In the genomic region with DNA sequence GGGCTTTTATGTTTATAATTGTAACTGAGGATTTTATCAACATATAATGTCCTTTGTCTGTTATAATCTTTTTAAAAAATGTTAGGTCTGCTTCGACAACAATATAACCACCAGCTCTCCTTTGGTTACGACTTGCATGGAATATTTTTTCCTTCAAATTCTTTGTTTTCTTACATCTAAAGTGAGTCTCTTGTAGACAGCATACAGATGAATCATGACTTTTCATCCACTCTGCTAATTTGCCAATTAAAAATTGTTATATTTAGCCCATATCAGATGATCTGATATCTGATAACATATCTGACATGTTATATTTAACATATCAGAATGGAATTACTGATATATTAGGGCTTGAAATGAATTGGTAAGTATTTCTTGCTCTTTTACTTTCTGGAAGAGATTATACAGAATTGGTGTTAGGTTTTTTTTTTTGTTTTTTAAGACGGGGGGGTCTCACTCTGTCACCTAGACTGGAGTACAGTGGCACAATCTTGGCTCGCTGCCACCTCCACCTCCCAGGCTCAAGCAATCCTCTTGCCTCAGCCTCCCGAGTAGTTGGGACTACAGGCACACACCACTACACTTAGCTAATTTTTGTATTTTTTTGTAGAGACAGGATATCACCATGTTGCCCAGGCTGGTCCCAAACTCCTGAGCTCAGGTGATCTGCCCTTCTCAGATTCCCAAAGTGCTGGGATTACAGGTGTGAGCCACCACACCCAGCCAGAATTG, we compare ENCODE assay signal across 9 cellular contexts. TPM values are rescaled to one million over a fixed set of nuclear protein-coding genes. Genes with fewer than 3 reads are reported as not detected.
"Had no signal": no experiment of that assay in that cellular context is flagged by ENCODE, and none has a peak within 500 bp of the region (broad histone marks: within the 10 kb centered on the region; RNA-seq: fewer than 3 reads in every experiment).

No MANE protein-coding gene starts in this region.

- H3K4me3 ChIP-seq: GM23248, HAP-1 had no signal

- H3K27ac ChIP-seq: GM23248, HL-60 had no signal

- FAIRE-seq: HepG2 had no signal

- H3K36me3 ChIP-seq: HAP-1 had no signal

- ATAC-seq: HCT116, HepG2 had no signal

- H3K4me1 ChIP-seq: HAP-1 had no signal

- H2AFZ ChIP-seq: GM23248 had no signal

- H3K9ac ChIP-seq: GM23248 had no signal

- DNase-seq: GM23248, GOT3, H7, KG1 had no signal

RNA-seq across cellular contexts. Expression of a gene that starts 27.5 kb away (rescaled TPM):
- total RNA-seq: GM23248, H7, HepG2, HT1080 had no signal
- polyA plus RNA-seq: GM23248, HepG2 had no signal
